In genomic region chr14:61566537-61567225, GRCh38 we compare ENCODE assay signal across 13 cellular contexts.
DNase-seq lines count a peak whose midpoint lies in the region; ATAC-seq, FAIRE-seq and TF ChIP-seq lines count a peak whose summit lies in the region.
"Had no signal": no experiment of that assay in that cellular context is flagged by ENCODE, and none has a peak within 500 bp of the region (broad histone marks: within the 10 kb centered on the region; RNA-seq: fewer than 3 reads in every experiment).

No MANE protein-coding gene starts in this region.

- H3K36me3 Mint-ChIP-seq in MCF 10A (ENCODE audit: insufficient read depth, unreplicated experiment) (no peaks in the 10 kb centered on the region), type B pancreatic cell (no peaks in the 10 kb centered on the region)
- H3K36me3 Mint-ChIP-seq in activated naive CD8-positive, alpha-beta T cell treated with anti-CD3 and anti-CD28 coated beads, Interleukin-2, amount 50 U/mL, for 24 hours (ENCODE audit: low read depth): peaks cover 6% of the 10 kb centered on the region
- H3K36me3 Mint-ChIP-seq: IgD-negative memory B cell had no signal

- no peak for TF ChIP-seq CTCF in MCF 10A (IDR thresholded peaks at IDR 0.05; ENCODE audit: unreplicated experiment)
- no peak for TF ChIP-seq CTCF in breast epithelium (IDR thresholded peaks at IDR 0.05)
- no peak for TF ChIP-seq CTCF in type B pancreatic cell (conservative IDR thresholded peaks at IDR 0.05)
- TF ChIP-seq CTCF in D721Med (IDR thresholded peaks at IDR 0.05; ENCODE audit: insufficient read depth, missing control alignments): no peak

- no peak overlapping the region for H3K4me3 ChIP-seq in breast epithelium
- H3K4me3 ChIP-seq: coronary artery, transverse colon had no signal

- FAIRE-seq in islet of Langerhans (lab: Jason Lieb, UNC) (peak; percentile 24), D721Med (lab: Jason Lieb, UNC) (no peak)

- POLR2A ChIA-PET in MCF 10A (lab: Yijun Ruan, JAX): interaction anchor here (0.6 to 6.8 kb wide), 22 partner anchors 7 to 195 kb away, joined by 3 to 108 read pairs (median 8); partner anchors contain the start of genes HIF1A and SNAPC1

- TF ChIP-seq POLR2A in breast epithelium (IDR thresholded peaks at IDR 0.05): no peak

- H3K4me1 Mint-ChIP-seq in MCF 10A (ENCODE audit: insufficient read depth, unreplicated experiment) (peaks cover 80% of the 10 kb centered on the region), type B pancreatic cell (ENCODE audit: unreplicated experiment) (peaks cover 66% of the 10 kb centered on the region)
- peaks cover 91% of the 10 kb centered on the region for H3K4me1 Mint-ChIP-seq in activated naive CD8-positive, alpha-beta T cell treated with anti-CD3 and anti-CD28 coated beads, Interleukin-2, amount 50 U/mL, for 24 hours

- DNase-seq in MCF 10A (ENCODE audit: unreplicated experiment) (peak; percentile 33), breast epithelium (ENCODE audit: low spot score in 2 of 2) (no peak), type B pancreatic cell (ENCODE audit: extremely low spot score, unreplicated experiment) (no peak), D721Med (ENCODE audit: insufficient read length, low spot score) (no peak), mucosa of gallbladder (ENCODE audit: low spot score) (no peak)
- DNase-seq in activated naive CD8-positive, alpha-beta T cell treated with anti-CD3 and anti-CD28 coated beads, Interleukin-2, amount 50 U/mL, for 24 hours: no peak
- DNase-seq: activated T-cell treated with anti-CD3 and anti-CD28 coated beads for 4 hours, transverse colon had no signal

- H3K9me3 Mint-ChIP-seq in MCF 10A (ENCODE audit: unreplicated experiment) (no peaks in the 10 kb centered on the region), type B pancreatic cell (no peaks in the 10 kb centered on the region)
- H3K9me3 Mint-ChIP-seq in activated naive CD8-positive, alpha-beta T cell treated with anti-CD3 and anti-CD28 coated beads, Interleukin-2, amount 50 U/mL, for 24 hours: no peaks in the 10 kb centered on the region
- H3K9me3 Mint-ChIP-seq: IgD-negative memory B cell had no signal

- intact Hi-C loops in MCF 10A (cut with micrococcal nuclease) (no loop called here), breast epithelium (cut with DNase I; ENCODE audit: low total_unique reads) (no loop called here)

- peaks cover 9 to 12% of the 10 kb centered on the region in 2 donors for H3K4me1 ChIP-seq in breast epithelium

- no peaks in the 10 kb centered on the region for H3K36me3 ChIP-seq in breast epithelium
- H3K36me3 ChIP-seq: transverse colon had no signal

- no peaks in the 10 kb centered on the region for H3K9me3 ChIP-seq in breast epithelium
- H3K9me3 ChIP-seq: transverse colon had no signal

- H3K4me3 Mint-ChIP-seq in MCF 10A (ENCODE audit: unreplicated experiment) (no peak overlapping the region), type B pancreatic cell (no peak overlapping the region)
- H3K4me3 Mint-ChIP-seq in activated naive CD8-positive, alpha-beta T cell treated with anti-CD3 and anti-CD28 coated beads, Interleukin-2, amount 50 U/mL, for 24 hours: no peak overlapping the region
- H3K4me3 Mint-ChIP-seq: B cell had no signal

- no peak for ATAC-seq in activated naive CD8-positive, alpha-beta T cell treated with anti-CD3 and anti-CD28 coated beads, Interleukin-2, amount 50 U/mL, for 24 hours
- no peak for ATAC-seq in GM19023 (IDR thresholded peaks at IDR 0.05; ENCODE audit: unreplicated experiment)

- H3K27ac Mint-ChIP-seq in MCF 10A (ENCODE audit: low read depth, unreplicated experiment): peak overlapping the region; percentile 86
- H3K27ac Mint-ChIP-seq in activated naive CD8-positive, alpha-beta T cell treated with anti-CD3 and anti-CD28 coated beads, Interleukin-2, amount 50 U/mL, for 24 hours: peak overlapping the region; percentile 30
- peak overlapping the region; percentile 63 for H3K27ac Mint-ChIP-seq in type B pancreatic cell

- H3K27me3 Mint-ChIP-seq in MCF 10A (ENCODE audit: insufficient read depth, unreplicated experiment) (no peaks in the 10 kb centered on the region), type B pancreatic cell (peaks cover 27% of the 10 kb centered on the region)
- H3K27me3 Mint-ChIP-seq in activated naive CD8-positive, alpha-beta T cell treated with anti-CD3 and anti-CD28 coated beads, Interleukin-2, amount 50 U/mL, for 24 hours: no peaks in the 10 kb centered on the region
- H3K27me3 Mint-ChIP-seq: B cell, IgD-negative memory B cell had no signal

- H3K27me3 ChIP-seq in breast epithelium: no peaks in the 10 kb centered on the region
- H3K27me3 ChIP-seq: transverse colon had no signal

- CTCF ChIA-PET in MCF 10A (lab: Yijun Ruan, JAX): interaction anchor here (0.6 to 2.8 kb wide), 7 partner anchors 13 to 207 kb away, joined by 3 to 7 read pairs (median 4); no protein-coding TSS in a partner anchor

- peak overlapping the region in 1 of 2 donors; percentile 27 for H3K27ac ChIP-seq in breast epithelium
- H3K27ac ChIP-seq: coronary artery had no signal

- BruUV-seq in MCF 10A (replicated peaks; lab: Mats Ljungman, UMichigan): no TSS peak

Comparison
In these comparisons a context has a peak if more than half of its experiments do, and no peak if none do; other contexts are left out.
1. H3K27ac Mint-ChIP-seq: peak in every context shown above with its lines; median percentile 86 in MCF 10A; 63 in type B pancreatic cell; 30 in activated naive CD8-positive, alpha-beta T cell treated with anti-CD3 and anti-CD28 coated beads, Interleukin-2, amount 50 U/mL, for 24 hours.